In the genomic region with DNA sequence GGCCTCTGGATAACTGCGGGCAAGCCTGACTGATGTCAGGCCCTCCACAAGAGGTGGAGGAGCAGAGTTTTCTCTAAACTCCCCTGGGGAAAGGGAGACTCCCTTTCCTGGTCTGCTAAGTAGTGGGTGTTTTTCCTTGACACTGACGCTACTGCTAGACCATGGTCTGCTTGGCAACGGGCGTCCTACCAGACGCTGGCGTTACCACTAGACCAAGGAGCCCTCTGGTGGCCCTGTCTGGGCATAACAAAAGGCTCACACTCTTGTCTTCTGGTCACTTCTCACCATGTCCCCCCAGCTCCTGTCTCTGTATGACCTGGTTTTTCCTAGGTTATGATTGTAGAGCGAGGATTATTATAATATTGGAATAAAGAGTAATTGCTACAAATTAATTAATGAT, we compare ENCODE assay signal across 10 cellular contexts. TPM values are rescaled to one million over a fixed set of nuclear protein-coding genes. Genes with fewer than 3 reads are reported as not detected.
DNase-seq lines count a peak whose midpoint lies in the region; ATAC-seq, FAIRE-seq and TF ChIP-seq lines count a peak whose summit lies in the region.
"Not testable (repeated sequence)": the region's sequence is repeated elsewhere in the genome, so short reads cannot be mapped to it uniquely, and the experiment has no call there.
"Had no signal": no experiment of that assay in that cellular context is flagged by ENCODE, and none has a peak within 500 bp of the region (broad histone marks: within the 10 kb centered on the region; RNA-seq: fewer than 3 reads in every experiment).

No MANE protein-coding gene starts in this region.

- FAIRE-seq in GM12892 (lab: Jason Lieb, UNC) = peak; percentile 71
- not testable (repeated sequence) for FAIRE-seq in astrocyte (lab: Jason Lieb, UNC)

- H3K27me3 Mint-ChIP-seq in astrocyte (ENCODE audit: low read depth, unreplicated experiment) = not testable (repeated sequence)

- not testable (repeated sequence) for H2AFZ ChIP-seq in astrocyte (ENCODE audit: low read depth, low read length); fibroblast of lung (ENCODE audit: low read length); smooth muscle cell (ENCODE audit: low read depth)

- not testable (repeated sequence) for H3K4me2 ChIP-seq in astrocyte (ENCODE audit: low read length); fibroblast of lung (ENCODE audit: extremely low read depth, insufficient read depth, low read length); smooth muscle cell

- H3K9me3 Mint-ChIP-seq in astrocyte (ENCODE audit: unreplicated experiment) = not testable (repeated sequence)

- not testable (repeated sequence) for H3K4me1 ChIP-seq in RWPE2 (ENCODE audit: insufficient read depth, poor library complexity, severe bottlenecking); astrocyte (ENCODE audit: insufficient read depth, low read length); fibroblast of lung (ENCODE audit: control insufficient read depth, extremely low read depth, insufficient read depth, low read length); left lung; smooth muscle cell (ENCODE audit: low read depth)

- DNase-seq in D341Med (ENCODE audit: low spot score) (peak; percentile 6), MV-4-11 (lab: John Stamatoyannopoulos, UW) (peak; percentile 15), astrocyte (ENCODE audit: low read depth) (peak; percentile 22), fibroblast of lung (ENCODE audit: low read depth in 2 of 2) (peak; percentile 40), left lung (peak in 1 of 2 donors; percentile 60)
- not testable (repeated sequence) for DNase-seq in GM12892 (ENCODE audit: insufficient read length); RWPE2 (ENCODE audit: low spot score); smooth muscle cell (lab: John Stamatoyannopoulos, UW; ENCODE audit: unreplicated experiment)

- H3K9ac ChIP-seq in astrocyte (ENCODE audit: low read length); fibroblast of lung (ENCODE audit: insufficient read depth, low read length); smooth muscle cell (ENCODE audit: low read depth): not testable (repeated sequence)

- not testable (repeated sequence) for TF ChIP-seq POLR2A in GM12892 (IDR thresholded peaks at IDR 0.05; ENCODE audit: low read depth, low read length)

- peaks cover 15% of the 10 kb centered on the region for H3K36me3 ChIP-seq in RWPE2 (ENCODE audit: low read depth)
- H3K36me3 ChIP-seq in astrocyte (ENCODE audit: insufficient read depth, low read length); fibroblast of lung (ENCODE audit: control insufficient read depth, insufficient read depth, low read length); smooth muscle cell (ENCODE audit: low read depth): not testable (repeated sequence)
- peaks cover 0 to 22% of the 10 kb centered on the region in 2 donors for H3K36me3 ChIP-seq in left lung

- TF ChIP-seq CTCF in RWPE2 (IDR thresholded peaks at IDR 0.05; ENCODE audit: poor library complexity, severe bottlenecking) (peak; percentile 42), astrocyte (IDR thresholded peaks at IDR 0.05; ENCODE audit: insufficient read depth, low read depth, low read length) (peak; percentile 21), fibroblast of lung (conservative IDR thresholded peaks at IDR 0.05 in 1 of 2, IDR thresholded peaks at IDR 0.05 in 1 of 2; ENCODE audit: low read depth in 1 of 2, low read length in 2 of 2) (peak; percentile 38 to 47), left lung (IDR thresholded peaks at IDR 0.05) (peak; percentile 12 to 35), smooth muscle cell (IDR thresholded peaks at IDR 0.05; ENCODE audit: borderline replicate concordance, insufficient read depth, poor library complexity, severe bottlenecking) (peak; percentile 28)

- H3K27ac ChIP-seq in RWPE2 (ENCODE audit: poor library complexity, severe bottlenecking); astrocyte (ENCODE audit: low read depth, low read length); fibroblast of lung (ENCODE audit: insufficient read depth, low read length); left lung; smooth muscle cell (ENCODE audit: low read depth): not testable (repeated sequence)

- not testable (repeated sequence) for ATAC-seq in RWPE2 (ENCODE audit: low read depth); left lung

- peaks cover 27% of the 10 kb centered on the region for H3K36me3 Mint-ChIP-seq in astrocyte (ENCODE audit: low read depth, unreplicated experiment)

- H3K9me3 ChIP-seq in RWPE2 (ENCODE audit: severe bottlenecking); astrocyte (ENCODE audit: insufficient read depth, low read depth, low read length); fibroblast of lung (ENCODE audit: control insufficient read depth, insufficient read depth, low read depth, low read length); left lung; smooth muscle cell (replicated peaks; ENCODE audit: low read depth): not testable (repeated sequence)

- H3K79me2 ChIP-seq in astrocyte (ENCODE audit: insufficient read depth, low read length); fibroblast of lung (ENCODE audit: control insufficient read depth, insufficient read depth, low read length); smooth muscle cell (ENCODE audit: low read depth): not testable (repeated sequence)

- H3K4me3 ChIP-seq in RWPE2 (ENCODE audit: severe bottlenecking); astrocyte (ENCODE audit: insufficient read depth, low read depth, low read length); fibroblast of lung (replicated peaks in 1 of 4; ENCODE audit: control extremely low read depth in 1 of 4, insufficient read depth in 1 of 4, low read depth in 3 of 4, low read length in 4 of 4); left lung; smooth muscle cell: not testable (repeated sequence)

- H3F3A ChIP-seq in smooth muscle cell (ENCODE audit: low read depth) = not testable (repeated sequence)

- 61% methylated on average over 7 of the region's 7 CpGs for WGBS in smooth muscle cell (ENCODE audit: low lambda C conversion rate)

- H3K27me3 ChIP-seq in RWPE2 (ENCODE audit: insufficient read depth, poor library complexity, severe bottlenecking); astrocyte (ENCODE audit: insufficient read depth, low read length); fibroblast of lung (ENCODE audit: control insufficient read depth, insufficient read depth, low read length); left lung; smooth muscle cell (ENCODE audit: low read depth): not testable (repeated sequence)

- intact Hi-C loops in left lung (cut with DNase I) = not testable (repeated sequence)

- not testable (repeated sequence) for H3K4me1 Mint-ChIP-seq in astrocyte (ENCODE audit: low read depth, unreplicated experiment)

- not testable (repeated sequence) for H3K27ac Mint-ChIP-seq in astrocyte (ENCODE audit: unreplicated experiment)

- not testable (repeated sequence) for H3K4me3 Mint-ChIP-seq in astrocyte (ENCODE audit: unreplicated experiment)

- H4K20me1 ChIP-seq in astrocyte (ENCODE audit: insufficient read depth, low read length); fibroblast of lung (ENCODE audit: control insufficient read depth, extremely low read depth, insufficient read depth, low read length); smooth muscle cell (ENCODE audit: low read depth): not testable (repeated sequence)

RNA-seq across cellular contexts. Expression of gene SPATA33, which starts 9.4 kb away (rescaled TPM):
- polyA plus RNA-seq in GM12892 (2012; ENCODE audit: missing spikeins) = 7.3 TPM
- total RNA-seq in astrocyte = 11.8 and 12.3 TPM in 2 replicates
- 1.5 and 2.0 TPM in 2 replicates for total RNA-seq in fibroblast of lung
- polyA plus RNA-seq in fibroblast of lung = 2.8 and 5.2 TPM in 2 replicates
- 3.3 and 6.9 TPM in 2 replicates for polyA plus RNA-seq in fibroblast of lung (2012)
- 1.0 and 4.3 TPM in 2 replicates for polyA minus RNA-seq in fibroblast of lung (ENCODE audit: low replicate concordance)
- total RNA-seq in left lung = 10 to 100 TPM in 1 of 2 donors, 1 to 10 TPM in 1; 9.9 to 10.2 TPM
- 4.0 TPM in 2 replicates for total RNA-seq in smooth muscle cell
- 8.1 and 10.4 TPM in 2 replicates for polyA plus RNA-seq in smooth muscle cell

RNA-seq across cellular contexts. Expression of gene CHMP1A, which starts 9.5 kb away (rescaled TPM):
- 29.3 TPM for polyA plus RNA-seq in GM12892 (2012; ENCODE audit: missing spikeins)
- total RNA-seq in astrocyte (84.2 and 85.7 TPM in 2 replicates), fibroblast of lung (60.9 and 66.2 TPM in 2 replicates), left lung (10 to 100 TPM; 77.6 to 88.5 TPM), smooth muscle cell (40.0 and 40.2 TPM in 2 replicates)
- polyA plus RNA-seq in fibroblast of lung (61.0 and 65.3 TPM in 2 replicates), smooth muscle cell (68.4 and 79.4 TPM in 2 replicates)
- 67.5 and 85.5 TPM in 2 replicates for polyA plus RNA-seq in fibroblast of lung (2012)
- polyA minus RNA-seq in fibroblast of lung (ENCODE audit: low replicate concordance) = 102 and 107 TPM in 2 replicates

RNA-seq across cellular contexts. Expression of gene CDK10, which starts 19.5 kb away (rescaled TPM):
- polyA plus RNA-seq in GM12892 (2012; ENCODE audit: missing spikeins) = 40.0 TPM
- total RNA-seq in astrocyte = 40.5 and 41.7 TPM in 2 replicates
- total RNA-seq in fibroblast of lung = 37.5 and 41.9 TPM in 2 replicates
- polyA plus RNA-seq in fibroblast of lung = 22.9 and 27.3 TPM in 2 replicates
- 78.2 and 95.2 TPM in 2 replicates for polyA plus RNA-seq in fibroblast of lung (2012)
- 22.6 and 25.1 TPM in 2 replicates for polyA minus RNA-seq in fibroblast of lung (ENCODE audit: low replicate concordance)
- 10 to 100 TPM; 74.8 to 93.1 TPM for total RNA-seq in left lung
- total RNA-seq in smooth muscle cell = 22.2 and 24.4 TPM in 2 replicates
- 77.0 and 84.9 TPM in 2 replicates for polyA plus RNA-seq in smooth muscle cell

RNA-seq across cellular contexts. Expression of gene SPATA2L, which starts 34.5 kb away (rescaled TPM):
- polyA plus RNA-seq in GM12892 (2012; ENCODE audit: missing spikeins) = 1.1 TPM
- 9.8 and 10.8 TPM in 2 replicates for total RNA-seq in astrocyte
- total RNA-seq in fibroblast of lung = 7.3 and 10.3 TPM in 2 replicates
- polyA plus RNA-seq in fibroblast of lung = 1.7 and 1.8 TPM in 2 replicates
- 2.9 and 4.8 TPM in 2 replicates for polyA plus RNA-seq in fibroblast of lung (2012)
- polyA minus RNA-seq in fibroblast of lung (ENCODE audit: low replicate concordance) = 3.4 and 6.4 TPM in 2 replicates
- 10 to 100 TPM; 12.3 to 13.8 TPM for total RNA-seq in left lung
- 7.8 and 10.2 TPM in 2 replicates for total RNA-seq in smooth muscle cell
- 14.1 and 16.5 TPM in 2 replicates for polyA plus RNA-seq in smooth muscle cell

RNA-seq across cellular contexts. Expression of gene DPEP1, which starts 53.6 kb away (rescaled TPM):
- not detected for polyA plus RNA-seq in GM12892 (2012; ENCODE audit: missing spikeins)
- 0.11 and 0.22 TPM in 2 replicates for total RNA-seq in astrocyte
- total RNA-seq in fibroblast of lung = under 0.01 and 0.17 TPM in 2 replicates
- not detected in 2 replicates for polyA plus RNA-seq in fibroblast of lung
- polyA plus RNA-seq in fibroblast of lung (2012) = not detected in 2 replicates
- polyA minus RNA-seq in fibroblast of lung (ENCODE audit: low replicate concordance) = not detected in 2 replicates
- total RNA-seq in left lung = 1 to 10 TPM in 1 of 2 donors, under 1 TPM in 1; 0.31 to 2.5 TPM
- not detected in 2 replicates for total RNA-seq in smooth muscle cell
- polyA plus RNA-seq in smooth muscle cell = 0.30 TPM in 1 of 2 replicates, not detected in the other
- total RNA-seq: activated T-helper 1 cell treated with anti-CD3 and anti-CD28 coated beads, Interleukin-12 subunit alpha, Interleukin-12 subunit beta, Interleukin-2, Interleukin-4 antibody, amounts not matched to agents 30 ng/mL and 10 ng/mL and 1 ng/mL, durations not matched to agents 14 hours and 24 hours and 36 hours; CD8-positive, alpha-beta T cell had no signal
